Comparison of ENCODE assay signal across 14 cellular contexts in the genomic region with DNA sequence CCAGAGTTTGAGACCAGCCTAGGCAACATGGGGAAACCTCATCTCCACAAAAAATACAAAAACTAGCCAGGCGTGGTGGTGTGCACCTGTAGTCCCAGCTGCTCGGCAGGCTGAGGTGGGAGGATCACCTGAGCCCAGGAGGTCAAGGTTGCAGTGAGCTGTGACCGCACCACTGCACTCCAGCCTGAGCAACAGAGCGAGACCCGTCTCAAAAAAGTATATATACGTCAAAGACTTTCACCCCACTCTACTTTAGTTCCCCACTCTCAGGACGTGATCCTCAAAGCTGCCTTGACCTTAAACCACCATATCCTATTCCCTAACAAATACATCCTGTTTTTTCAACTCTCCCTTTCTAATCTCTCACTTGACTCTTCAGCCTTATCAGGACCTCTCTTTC. TPM values are rescaled to one million over a fixed set of nuclear protein-coding genes. Genes with fewer than 3 reads are reported as not detected.
DNase-seq lines count a peak whose midpoint lies in the region; ATAC-seq and TF ChIP-seq lines count a peak whose summit lies in the region.
"Had no signal": no experiment of that assay in that cellular context is flagged by ENCODE, and none has a peak within 500 bp of the region (broad histone marks: within the 10 kb centered on the region; RNA-seq: fewer than 3 reads in every experiment).

No MANE protein-coding gene starts in this region.

- peaks cover 39% of the 10 kb centered on the region for H3K36me3 ChIP-seq in A673 (ENCODE audit: insufficient read depth, low read length, poor library complexity, severe bottlenecking)

- no peak for TF ChIP-seq CTCF in A673 (conservative IDR thresholded peaks at IDR 0.05; ENCODE audit: low read depth, low read length)
- no peak for TF ChIP-seq CTCF in glutamatergic neuron (IDR thresholded peaks at IDR 0.05; ENCODE audit: partially characterized antibody, unreplicated experiment)

- POLR2A ChIA-PET in A673 (lab: Charles Lee; ENCODE audit: low non-redundant PET), result no interaction called here

- CTCF ChIA-PET in A673 (lab: Charles Lee), result no interaction called here

- BruUV-seq in A673 (replicated peaks; lab: Mats Ljungman, UMichigan), result no TSS peak

- H3K36me3 Mint-ChIP-seq in glutamatergic neuron (ENCODE audit: unreplicated experiment), result no peaks in the 10 kb centered on the region

- H3K4me1 Mint-ChIP-seq in glutamatergic neuron (ENCODE audit: low read depth, unreplicated experiment), result peaks cover 12% of the 10 kb centered on the region

- H3K9me3 Mint-ChIP-seq in glutamatergic neuron (ENCODE audit: unreplicated experiment), result peaks cover 6% of the 10 kb centered on the region
- H3K9me3 Mint-ChIP-seq: nephron had no signal

- no peak for DNase-seq in A673 (ENCODE audit: low spot score)
- DNase-seq in left kidney (ENCODE audit: low read depth, low spot score), result peak; percentile 39
- DNase-seq in glutamatergic neuron, result no peak
- no peak for DNase-seq in NCI-H187 treated with DMSO at 0.1 percent for 48 hours (lab: John Stamatoyannopoulos, UW)
- DNase-seq in epidermal melanocyte (ENCODE audit: insufficient read length, low spot score), result no peak
- no peak for DNase-seq in left lobe of liver (ENCODE audit: low spot score)
- DNase-seq: activated T-cell treated with anti-CD3 and anti-CD28 coated beads for 4 hours, NCI-H1048, NCI-H774, T-helper 2 cell had no signal

- peak; percentile 42 for ATAC-seq in GM19395 (IDR thresholded peaks at IDR 0.05; ENCODE audit: unreplicated experiment)
- peak; percentile 45 for ATAC-seq in HG03095 (IDR thresholded peaks at IDR 0.05; ENCODE audit: unreplicated experiment)
- ATAC-seq in left lobe of liver, result no peak

- H3K4me3 ChIP-seq in A673 (ENCODE audit: low read depth, low read length, poor library complexity, severe bottlenecking), result no peak overlapping the region

- intact Hi-C loops in A673 (cut with micrococcal nuclease; ENCODE audit: unreplicated experiment), result no loop called here

- no peak overlapping the region for H3K4me3 Mint-ChIP-seq in glutamatergic neuron (ENCODE audit: unreplicated experiment)

- H3K27ac Mint-ChIP-seq in glutamatergic neuron (ENCODE audit: unreplicated experiment), result no peak overlapping the region
- H3K27ac Mint-ChIP-seq: nephron had no signal

- no peaks in the 10 kb centered on the region for H3K27me3 ChIP-seq in A673 (replicated peaks; ENCODE audit: insufficient read depth, low read depth, low read length, poor library complexity)

- H3K27me3 Mint-ChIP-seq in glutamatergic neuron (ENCODE audit: unreplicated experiment), result no peaks in the 10 kb centered on the region

- H3K27ac ChIP-seq in A673 (ENCODE audit: low read depth, low read length, poor library complexity, severe bottlenecking), result peak overlapping the region; percentile 22

- no peaks in the 10 kb centered on the region for H3K9me3 ChIP-seq in A673 (ENCODE audit: low read depth, low read length, poor library complexity, severe bottlenecking)

- peaks cover 31% of the 10 kb centered on the region for H3K4me1 ChIP-seq in A673 (ENCODE audit: insufficient read depth, low read length, poor library complexity, severe bottlenecking)

RNA-seq across cellular contexts. Expression of gene PCDHGC5, which starts 41.0 kb away (rescaled TPM):
- total RNA-seq in A673 (2021) (3.4 and 3.6 TPM in 2 replicates), glutamatergic neuron (ENCODE audit: unreplicated experiment) (4.0 TPM), left lobe of liver (0.40 TPM)

RNA-seq across cellular contexts. Expression of gene PCDHGC4, which starts 45.0 kb away (rescaled TPM):
- total RNA-seq in A673 (2021) (3.6 and 3.8 TPM in 2 replicates), glutamatergic neuron (ENCODE audit: unreplicated experiment) (6.7 TPM), left lobe of liver (0.65 TPM)
- total RNA-seq: G401 had no signal

RNA-seq across cellular contexts. Expression of gene PCDHGC3, which starts 54.1 kb away (rescaled TPM):
- total RNA-seq in A673 (2021), result 103 and 112 TPM in 2 replicates
- total RNA-seq in glutamatergic neuron (ENCODE audit: unreplicated experiment), result 40.1 TPM
- 8.5 TPM for total RNA-seq in left lobe of liver
